In genomic region chr19:5014941-5015340, GRCh38 we compare ENCODE assay signal across 18 cellular contexts. TPM values are rescaled to one million over a fixed set of nuclear protein-coding genes. Genes with fewer than 3 reads are reported as not detected.
DNase-seq lines count a peak whose midpoint lies in the region; ATAC-seq and TF ChIP-seq lines count a peak whose summit lies in the region.
"Had no signal": no experiment of that assay in that cellular context is flagged by ENCODE, and none has a peak within 500 bp of the region (broad histone marks: within the 10 kb centered on the region; RNA-seq: fewer than 3 reads in every experiment).

No MANE protein-coding gene starts in this region.

- no peak overlapping the region for H2AFZ ChIP-seq in trophoblast cell (ENCODE audit: insufficient read depth, low read length, poor library complexity)

- peaks cover 32% of the 10 kb centered on the region for H3K79me2 ChIP-seq in trophoblast cell (ENCODE audit: control insufficient read depth, insufficient read depth, low read length, poor library complexity)

- H3K14ac ChIP-seq in trophoblast cell (ENCODE audit: low read length): no peak overlapping the region

- peak overlapping the region; percentile 13 for H3K27ac Mint-ChIP-seq in central memory CD8-positive, alpha-beta T cell (ENCODE audit: low read depth)
- H3K27ac Mint-ChIP-seq: CD4-positive, alpha-beta T cell; CD8-positive, alpha-beta T cell had no signal

- H3K4me3 ChIP-seq in trophoblast cell (ENCODE audit: low read depth, low read length) (no peak overlapping the region), SJCRH30 (no peak overlapping the region)
- H3K4me3 ChIP-seq: BLaER1 treated with 17β-estradiol and CSF1 and Interleukin-3, amounts not matched to agents 10 nM and 100 nM had no signal

- H3K4ac ChIP-seq in trophoblast cell (ENCODE audit: low read depth, low read length): peak overlapping the region; percentile 68

- no peak overlapping the region for H3K4me3 Mint-ChIP-seq in central memory CD8-positive, alpha-beta T cell
- H3K4me3 Mint-ChIP-seq: CD4-positive, alpha-beta T cell; CD8-positive, alpha-beta T cell had no signal

- H3K27me3 ChIP-seq in trophoblast cell (ENCODE audit: insufficient read depth, low read length): no peaks in the 10 kb centered on the region
- no peaks in the 10 kb centered on the region for H3K27me3 ChIP-seq in SJCRH30
- H3K27me3 ChIP-seq: BE2C; BLaER1 treated with 17β-estradiol and CSF1 and Interleukin-3, amounts not matched to agents 10 nM and 100 nM had no signal

- no peak overlapping the region for H3K9ac ChIP-seq in trophoblast cell (ENCODE audit: low read length)
- H3K9ac ChIP-seq: BLaER1 treated with 17β-estradiol and CSF1 and Interleukin-3, amounts not matched to agents 10 nM and 100 nM had no signal

- H3K4me1 Mint-ChIP-seq in central memory CD8-positive, alpha-beta T cell: peaks cover 3% of the 10 kb centered on the region

- no peak overlapping the region for H3K23ac ChIP-seq in trophoblast cell (ENCODE audit: low read length)

- no peak overlapping the region for H4K12ac ChIP-seq in trophoblast cell (ENCODE audit: low read depth, low read length)

- ATAC-seq in central memory CD8-positive, alpha-beta T cell (replicated peaks; ENCODE audit: extremely low read depth, poor library complexity, severe bottlenecking): no peak
- no peak for ATAC-seq in HG03045 (IDR thresholded peaks at IDR 0.05; ENCODE audit: unreplicated experiment)
- ATAC-seq: CD8-positive, alpha-beta T cell had no signal

- H4K91ac ChIP-seq in trophoblast cell (ENCODE audit: low read depth, low read length): no peak overlapping the region

- no peak for TF ChIP-seq CTCF in RWPE1 (conservative IDR thresholded peaks at IDR 0.05; ENCODE audit: low read depth)

- no peaks in the 10 kb centered on the region for H3K27me3 Mint-ChIP-seq in central memory CD8-positive, alpha-beta T cell
- H3K27me3 Mint-ChIP-seq: CD4-positive, alpha-beta T cell had no signal

- no peak overlapping the region for H3K4me2 ChIP-seq in trophoblast cell (ENCODE audit: low read length)
- H3K4me2 ChIP-seq: BLaER1 treated with 17β-estradiol and CSF1 and Interleukin-3, amounts not matched to agents 10 nM and 100 nM had no signal

- H3K4me1 ChIP-seq in trophoblast cell (ENCODE audit: control insufficient read depth in 1 of 2, insufficient read depth in 2 of 2, low read length in 2 of 2): peaks cover 3 to 5% of the 10 kb centered on the region in 2 experiments
- no peaks in the 10 kb centered on the region for H3K4me1 ChIP-seq in SJCRH30
- H3K4me1 ChIP-seq: BE2C, Caco-2 had no signal

- H3K36me3 Mint-ChIP-seq in central memory CD8-positive, alpha-beta T cell (ENCODE audit: insufficient read depth): peaks cover 4% of the 10 kb centered on the region

- peaks cover 13% of the 10 kb centered on the region for H3K9me3 ChIP-seq in trophoblast cell (ENCODE audit: insufficient read depth, low read depth, low read length)
- H3K9me3 ChIP-seq in SJCRH30 (replicated peaks): no peaks in the 10 kb centered on the region
- H3K9me3 ChIP-seq: BE2C, Caco-2 had no signal

- H4K8ac ChIP-seq in trophoblast cell (ENCODE audit: low read depth, low read length): no peak overlapping the region

- H3K36me3 ChIP-seq in trophoblast cell (ENCODE audit: control insufficient read depth in 1 of 2, insufficient read depth in 2 of 2, low read length in 2 of 2) (peaks cover 55 to 59% of the 10 kb centered on the region in 2 experiments), SJCRH30 (peaks cover 11% of the 10 kb centered on the region; the same call in 1 of the 2 replicates)

- POLR2A ChIA-PET in RWPE1 (lab: Yijun Ruan, JAX; ENCODE audit: low non-redundant PET): no interaction called here

- no CpG with 5 or more reads among the region's 13 CpGs for whole genome bisulfite sequencing in trophoblast cell (ENCODE audit: extremely low coverage, insufficient coverage, insufficient read length)

- H3K27ac ChIP-seq in RWPE1: peak overlapping the region; percentile 23
- H3K27ac ChIP-seq in trophoblast cell (ENCODE audit: low read depth, low read length): no peak overlapping the region
- no peak overlapping the region for H3K27ac ChIP-seq in SJCRH30
- H3K27ac ChIP-seq: BLaER1 treated with 17β-estradiol and CSF1 and Interleukin-3, amounts not matched to agents 10 nM and 100 nM; C4-2B had no signal

- no peak overlapping the region for H2BK5ac ChIP-seq in trophoblast cell (ENCODE audit: low read depth, low read length, poor library complexity)

- no peaks in the 10 kb centered on the region for H3K9me3 Mint-ChIP-seq in central memory CD8-positive, alpha-beta T cell
- H3K9me3 Mint-ChIP-seq: CD4-positive, alpha-beta T cell; CD8-positive, alpha-beta T cell had no signal

- CTCF ChIA-PET in RWPE1 (lab: Yijun Ruan, JAX): interaction anchor here (0.7 to 1.1 kb wide), 2 partner anchors 33 to 309 kb away, joined by 3 to 7 read pairs; no protein-coding TSS in a partner anchor

- no peaks in the 10 kb centered on the region for H3K79me1 ChIP-seq in trophoblast cell (ENCODE audit: low read length)

- no peak overlapping the region for H2BK12ac ChIP-seq in trophoblast cell (ENCODE audit: low read length)

- no peak overlapping the region for H2AK5ac ChIP-seq in trophoblast cell (ENCODE audit: low read length)

- no peak overlapping the region for H2BK120ac ChIP-seq in trophoblast cell (ENCODE audit: insufficient read depth, low read length, poor library complexity)

- DNase-seq in RWPE1 (ENCODE audit: low spot score) (no peak), trophoblast cell (no peak), T-helper 2 cell (no peak), SJCRH30 (no peak), NCI-H2171 (lab: John Stamatoyannopoulos, UW) (no peak)
- DNase-seq in central memory CD8-positive, alpha-beta T cell (ENCODE audit: low spot score in 2 of 2): no peak
- DNase-seq: 8988T; ACHN; BE2C; Caco-2; Calu3; CD4-positive, alpha-beta T cell; CD8-positive, alpha-beta T cell; DMS79 treated with DMSO at 0.1 percent for 48 hours; GF-D8 had no signal

- no peak overlapping the region for H3K18ac ChIP-seq in trophoblast cell (ENCODE audit: low read length)

RNA-seq across cellular contexts. Expression of gene KDM4B, which starts 46.0 kb away (rescaled TPM):
- 37.1 and 37.3 TPM in 2 replicates for polyA plus RNA-seq in trophoblast cell (2013)
- 15.5 and 16.2 TPM in 2 replicates for total RNA-seq in SJCRH30 (2014; rRNA removed; shearing (Covaris generic))
